ENCODE assay signal across 9 cellular contexts in the genomic region with DNA sequence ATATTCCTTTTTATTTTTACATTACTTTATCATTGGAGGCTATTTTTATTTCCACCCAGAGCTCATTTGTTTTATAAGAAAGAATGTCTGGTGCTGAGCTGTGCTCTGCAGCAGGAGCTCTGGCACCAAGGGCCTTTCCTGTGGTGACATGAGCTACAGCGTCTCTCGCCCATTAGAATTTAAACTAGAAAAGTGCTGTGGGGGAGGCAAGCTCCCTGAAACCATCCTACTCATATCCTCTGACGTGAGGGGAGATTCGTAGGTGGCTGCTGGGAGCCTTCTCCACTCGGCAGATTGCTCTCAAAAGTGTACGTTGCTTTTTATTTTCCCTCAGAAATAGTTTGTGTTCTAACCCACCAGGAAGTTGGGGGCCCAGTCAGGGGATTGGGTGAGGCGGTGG.
A peak's percentile ranks its signal among the peaks of the same experiment; 100 is the strongest.
DNase-seq lines count a peak whose midpoint lies in the region; ATAC-seq, FAIRE-seq and TF ChIP-seq lines count a peak whose summit lies in the region.
"Had no signal": no experiment of that assay in that cellular context is flagged by ENCODE, and none has a peak within 500 bp of the region (broad histone marks: within the 10 kb centered on the region; RNA-seq: fewer than 3 reads in every experiment).

No MANE protein-coding gene starts in this region.

- CTCF ChIA-PET in HepG2 (lab: Yijun Ruan, JAX; ENCODE audit: low intra/inter-chr PET ratio, low total read pairs): no interaction called here

- no peak for TF ChIP-seq POLR2A in right lobe of liver (IDR thresholded peaks at IDR 0.05)
- TF ChIP-seq POLR2A in HepG2 (IDR thresholded peaks at IDR 0.05; ENCODE audit: insufficient read depth in 1 of 2, low read depth in 2 of 2, low read length in 2 of 2): no peak

- no peak for TF ChIP-seq RAD21 in HepG2 (CRISPR knock-in tag; IDR thresholded peaks at IDR 0.05)

- H3K4me1 Mint-ChIP-seq in natural killer cell (peaks cover 20 to 27% of the 10 kb centered on the region in 2 donors), immature natural killer cell (peaks cover 14 to 32% of the 10 kb centered on the region in 2 donors)

- no peak overlapping the region for H2AFZ ChIP-seq in HepG2 (ENCODE audit: low read length)

- DNase-seq in right lobe of liver: no peak
- DNase-seq in HepG2 (ENCODE audit: low spot score): no peak
- DNase-seq in amniotic epithelial cell (ENCODE audit: low read depth): peak; percentile 58
- DNase-seq in natural killer cell: no peak
- no peak for DNase-seq in DMS153 treated with DMSO at 0.1 percent for 48 hours (lab: John Stamatoyannopoulos, UW; ENCODE audit: unreplicated experiment)
- DNase-seq in immature natural killer cell: no peak
- DNase-seq: small intestine had no signal

- in situ Hi-C loops in HepG2 (cut with HindIII; ENCODE audit: extremely low pct_ligation_motif_present, low pct_unique_long_range_greater_than_20kb): no loop called here

- H3K36me3 Mint-ChIP-seq in natural killer cell (no peaks in the 10 kb centered on the region), immature natural killer cell (peaks cover 3 to 22% (median 14%) of the 10 kb centered on the region in 3 donors)

- H3K27me3 Mint-ChIP-seq in natural killer cell (ENCODE audit: low read depth in 2 of 2) (no peaks in the 10 kb centered on the region), immature natural killer cell (ENCODE audit: low read depth in 3 of 3) (no peaks in the 10 kb centered on the region)

- POLR2A ChIA-PET in HepG2 (lab: Yijun Ruan, JAX): no interaction called here

- no peak overlapping the region for H3K4me3 ChIP-seq in right lobe of liver
- H3K4me3 ChIP-seq in HepG2 (replicated peaks in 1 of 3; ENCODE audit: insufficient read depth in 1 of 3, low read depth in 2 of 3, low read length in 3 of 3): no peak overlapping the region

- WGBS in right lobe of liver (ENCODE audit: insufficient coverage, low coverage, low lambda C conversion rate, missing lambda C conversion rate): 45% methylated on average over 7 of the region's 7 CpGs
- 95% methylated on average over 7 of the region's 7 CpGs for WGBS in HepG2 (ENCODE audit: low lambda C conversion rate)

- no peaks in the 10 kb centered on the region for H3K79me2 ChIP-seq in HepG2 (ENCODE audit: insufficient read depth, low read length)

- intact Hi-C loops in right lobe of liver (cut with DNase I): no loop called here
- intact Hi-C loops in HepG2 (cut with micrococcal nuclease; ENCODE audit: unreplicated experiment): no loop called here
- intact Hi-C loops in natural killer cell (cut with micrococcal nuclease): no loop called here

- no TSS peak for BruUV-seq in HepG2 (replicated peaks; lab: Mats Ljungman, UMichigan)

- TF ChIP-seq CTCF in right lobe of liver (IDR thresholded peaks at IDR 0.05) (no peak), HepG2 (CRISPR knock-in tag; IDR thresholded peaks at IDR 0.05) (no peak), natural killer cell (IDR thresholded peaks at IDR 0.05) (no peak)

- no peak overlapping the region for H3K4me2 ChIP-seq in HepG2 (ENCODE audit: low read depth, low read length)

- no peak overlapping the region for H3K9ac ChIP-seq in HepG2 (ENCODE audit: insufficient read depth, low read depth, low read length)

- no peaks in the 10 kb centered on the region for H3K4me1 ChIP-seq in right lobe of liver
- H3K4me1 ChIP-seq in HepG2 (ENCODE audit: insufficient read depth, low read length): no peaks in the 10 kb centered on the region

- no peak for TF ChIP-seq EP300 in HepG2 (IDR thresholded peaks at IDR 0.05; ENCODE audit: low read depth in 2 of 2, low read length in 2 of 2)
- no peak for TF ChIP-seq EP300 in HepG2 (CRISPR knock-in tag; IDR thresholded peaks at IDR 0.05; ENCODE audit: borderline replicate concordance)

- no peaks in the 10 kb centered on the region for H3K27me3 ChIP-seq in right lobe of liver
- H3K27me3 ChIP-seq in HepG2 (ENCODE audit: control insufficient read depth in 1 of 2, insufficient read depth in 2 of 2, low read length in 2 of 2): no peaks in the 10 kb centered on the region

- no peaks in the 10 kb centered on the region for H4K20me1 ChIP-seq in HepG2 (ENCODE audit: insufficient read depth, low read length)

- H3K9me3 ChIP-seq in right lobe of liver: no peaks in the 10 kb centered on the region
- H3K9me3 ChIP-seq in HepG2 (ENCODE audit: low read length): no peaks in the 10 kb centered on the region

- no peaks in the 10 kb centered on the region for H3K36me3 ChIP-seq in right lobe of liver
- H3K36me3 ChIP-seq in HepG2 (replicated peaks in 1 of 2; ENCODE audit: control insufficient read depth in 1 of 2, insufficient read depth in 2 of 2, low read length in 2 of 2): no peaks in the 10 kb centered on the region

- FAIRE-seq in HepG2 (lab: Jason Lieb, UNC): no peak
- FAIRE-seq: small intestine had no signal

- ATAC-seq in right lobe of liver: peak; percentile 30 to 65 (median 44)
- no peak for ATAC-seq in HepG2
- ATAC-seq in natural killer cell: peak in 2 of 3 donors; percentile 47 to 64
- no peak for ATAC-seq in GM18861 (IDR thresholded peaks at IDR 0.05; ENCODE audit: unreplicated experiment)
- ATAC-seq in HG03571 (IDR thresholded peaks at IDR 0.05; ENCODE audit: unreplicated experiment): no peak

- H3K4me3 Mint-ChIP-seq in natural killer cell: no peak overlapping the region
- no peak overlapping the region for H3K4me3 Mint-ChIP-seq in immature natural killer cell

- H3K27ac ChIP-seq in right lobe of liver: no peak overlapping the region
- H3K27ac ChIP-seq in HepG2 (ENCODE audit: extremely low read length, insufficient read depth, low read length): no peak overlapping the region

- no peaks in the 10 kb centered on the region for H3K9me3 Mint-ChIP-seq in natural killer cell
- H3K9me3 Mint-ChIP-seq in immature natural killer cell: no peaks in the 10 kb centered on the region

- H3K27ac Mint-ChIP-seq in natural killer cell (peak overlapping the region in 1 of 2 donors; percentile 43), immature natural killer cell (no peak overlapping the region)

TF ChIP-seq in HepG2, 621 proteins besides CTCF, POLR2A, EP300 and RAD21:
- TF ChIP-seq ZNF878 (CRISPR knock-in tag; IDR thresholded peaks at IDR 0.05) (no peak), YEATS2 (CRISPR knock-in tag; IDR thresholded peaks at IDR 0.05; ENCODE audit: borderline replicate concordance) (no peak), JARID2 (CRISPR knock-in tag; IDR thresholded peaks at IDR 0.05; ENCODE audit: insufficient replicate concordance) (no peak), ZNF207 (IDR thresholded peaks at IDR 0.05; ENCODE audit: borderline replicate concordance) (no peak), ZFP37 (CRISPR knock-in tag; IDR thresholded peaks at IDR 0.05; ENCODE audit: borderline replicate concordance) (no peak), ZNF670 (CRISPR knock-in tag; IDR thresholded peaks at IDR 0.05; ENCODE audit: borderline replicate concordance) (no peak), TBX3 (IDR thresholded peaks at IDR 0.05; ENCODE audit: borderline replicate concordance) (no peak), ZNF616 (CRISPR knock-in tag; IDR thresholded peaks at IDR 0.05; ENCODE audit: low read depth) (no peak), MXD4 (CRISPR knock-in tag; IDR thresholded peaks at IDR 0.05) (no peak), TBP (CRISPR knock-in tag; IDR thresholded peaks at IDR 0.05) (no peak), FOXA1 (IDR thresholded peaks at IDR 0.05) (no peak), FOXA1 (CRISPR knock-in tag; IDR thresholded peaks at IDR 0.05) (no peak), RXRA (CRISPR knock-in tag; IDR thresholded peaks at IDR 0.05) (no peak), FOXP1 (IDR thresholded peaks at IDR 0.05) (no peak), FOXP1 (CRISPR knock-in tag; IDR thresholded peaks at IDR 0.05) (no peak), NCOA1 (CRISPR knock-in tag; IDR thresholded peaks at IDR 0.05) (no peak), ZNF7 (CRISPR knock-in tag; IDR thresholded peaks at IDR 0.05) (no peak), SRSF9 (IDR thresholded peaks at IDR 0.05; ENCODE audit: borderline replicate concordance, insufficient read depth, low read depth, low read length, poor library complexity, severe bottlenecking) (no peak)
- TF ChIP-seq, protein P1, sequence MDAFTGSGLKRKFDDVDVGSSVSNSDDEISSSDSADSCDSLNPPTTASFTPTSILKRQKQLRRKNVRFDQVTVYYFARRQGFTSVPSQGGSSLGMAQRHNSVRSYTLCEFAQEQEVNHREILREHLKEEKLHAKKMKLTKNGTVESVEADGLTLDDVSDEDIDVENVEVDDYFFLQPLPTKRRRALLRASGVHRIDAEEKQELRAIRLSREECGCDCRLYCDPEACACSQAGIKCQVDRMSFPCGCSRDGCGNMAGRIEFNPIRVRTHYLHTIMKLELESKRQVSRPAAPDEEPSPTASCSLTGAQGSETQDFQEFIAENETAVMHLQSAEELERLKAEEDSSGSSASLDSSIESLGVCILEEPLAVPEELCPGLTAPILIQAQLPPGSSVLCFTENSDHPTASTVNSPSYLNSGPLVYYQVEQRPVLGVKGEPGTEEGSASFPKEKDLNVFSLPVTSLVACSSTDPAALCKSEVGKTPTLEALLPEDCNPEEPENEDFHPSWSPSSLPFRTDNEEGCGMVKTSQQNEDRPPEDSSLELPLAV (CRISPR knock-in tag; conservative IDR thresholded peaks at IDR 0.05; ENCODE audit: low read depth): no peak
- TF ChIP-seq, protein P2, sequence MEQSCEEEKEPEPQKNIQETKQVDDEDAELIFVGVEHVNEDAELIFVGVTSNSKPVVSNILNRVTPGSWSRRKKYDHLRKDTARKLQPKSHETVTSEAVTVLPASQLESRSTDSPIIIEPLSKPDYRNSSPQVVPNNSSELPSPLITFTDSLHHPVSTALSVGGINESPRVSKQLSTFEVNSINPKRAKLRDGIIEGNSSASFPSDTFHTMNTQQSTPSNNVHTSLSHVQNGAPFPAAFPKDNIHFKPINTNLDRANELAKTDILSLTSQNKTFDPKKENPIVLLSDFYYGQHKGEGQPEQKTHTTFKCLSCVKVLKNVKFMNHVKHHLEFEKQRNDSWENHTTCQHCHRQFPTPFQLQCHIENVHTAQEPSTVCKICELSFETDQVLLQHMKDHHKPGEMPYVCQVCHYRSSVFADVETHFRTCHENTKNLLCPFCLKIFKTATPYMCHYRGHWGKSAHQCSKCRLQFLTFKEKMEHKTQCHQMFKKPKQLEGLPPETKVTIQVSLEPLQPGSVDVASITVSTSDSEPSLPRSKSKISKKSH (CRISPR knock-in tag; IDR thresholded peaks at IDR 0.05; ENCODE audit: borderline replicate concordance): no peak
- TF ChIP-seq, protein P3, sequence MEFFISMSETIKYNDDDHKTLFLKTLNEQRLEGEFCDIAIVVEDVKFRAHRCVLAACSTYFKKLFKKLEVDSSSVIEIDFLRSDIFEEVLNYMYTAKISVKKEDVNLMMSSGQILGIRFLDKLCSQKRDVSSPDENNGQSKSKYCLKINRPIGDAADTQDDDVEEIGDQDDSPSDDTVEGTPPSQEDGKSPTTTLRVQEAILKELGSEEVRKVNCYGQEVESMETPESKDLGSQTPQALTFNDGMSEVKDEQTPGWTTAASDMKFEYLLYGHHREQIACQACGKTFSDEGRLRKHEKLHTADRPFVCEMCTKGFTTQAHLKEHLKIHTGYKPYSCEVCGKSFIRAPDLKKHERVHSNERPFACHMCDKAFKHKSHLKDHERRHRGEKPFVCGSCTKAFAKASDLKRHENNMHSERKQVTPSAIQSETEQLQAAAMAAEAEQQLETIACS (CRISPR knock-in tag; IDR thresholded peaks at IDR 0.05): no peak
TF ChIP-seq in HepG2: peak in this region for 0.

Comparison
In these comparisons a context has a peak if more than half of its experiments do, and no peak if none do; other contexts are left out.
1. ATAC-seq: peak in right lobe of liver (4 of 4) and natural killer cell (2 of 3); none in HepG2 (single experiment), GM18861 (single experiment) and HG03571 (single experiment).